23 cellular contexts compared by ENCODE assay signal in genomic region chr17:46894024-46894423, GRCh38. TPM values are rescaled to one million over a fixed set of nuclear protein-coding genes. Genes with fewer than 3 reads are reported as not detected.
A peak's percentile ranks its signal among the peaks of the same experiment; 100 is the strongest.
DNase-seq lines count a peak whose midpoint lies in the region; ATAC-seq, FAIRE-seq and TF ChIP-seq lines count a peak whose summit lies in the region.
"Had no signal": no experiment of that assay in that cellular context is flagged by ENCODE, and none has a peak within 500 bp of the region (broad histone marks: within the 10 kb centered on the region; RNA-seq: fewer than 3 reads in every experiment).

No MANE protein-coding gene starts in this region.

- H3K27ac ChIP-seq in mesenchymal stem cell (ENCODE audit: low read length, poor library complexity, severe bottlenecking), result no peak overlapping the region
- H3K27ac ChIP-seq in small intestine (ENCODE audit: low read depth in 1 of 2, low read length in 1 of 2), result no peak overlapping the region
- H3K27ac ChIP-seq: A549, GM23248 had no signal

- H3K27me3 Mint-ChIP-seq in progenitor cell of endocrine pancreas, result peaks cover 21% of the 10 kb centered on the region

- no peaks in the 10 kb centered on the region for H3K79me1 ChIP-seq in mesenchymal stem cell (replicated peaks; ENCODE audit: low read length, poor library complexity, severe bottlenecking)

- no peak overlapping the region for H3K27ac Mint-ChIP-seq in progenitor cell of endocrine pancreas
- H3K27ac Mint-ChIP-seq: CD4-positive, alpha-beta memory T cell; HFFc6 had no signal

- H3K36me3 Mint-ChIP-seq in progenitor cell of endocrine pancreas (ENCODE audit: insufficient read depth), result no peaks in the 10 kb centered on the region
- H3K36me3 Mint-ChIP-seq: CD4-positive, alpha-beta memory T cell had no signal

- no peak overlapping the region for H3K23ac ChIP-seq in mesenchymal stem cell (ENCODE audit: low read length in 2 of 2)

- 80% methylated on average over 9 of the region's 9 CpGs for WGBS in mesenchymal stem cell
- WGBS in small intestine, 3 donors, result 55 to 75% (median 60%) methylated on average over 9 of the region's 9 CpGs

- no peak overlapping the region for H2BK12ac ChIP-seq in mesenchymal stem cell (ENCODE audit: low read length in 2 of 2)

- no peak overlapping the region for H3K18ac ChIP-seq in mesenchymal stem cell (ENCODE audit: low read depth in 1 of 2, low read length in 2 of 2)

- no peaks in the 10 kb centered on the region for H3K36me3 ChIP-seq in mesenchymal stem cell (ENCODE audit: control insufficient read depth in 1 of 2, insufficient read depth in 2 of 2, low read depth in 1 of 2, low read length in 2 of 2)
- no peaks in the 10 kb centered on the region for H3K36me3 ChIP-seq in small intestine (ENCODE audit: control insufficient read depth in 2 of 2, insufficient read depth in 2 of 2, low read length in 2 of 2)
- H3K36me3 ChIP-seq: HAP-1 had no signal

- no peak overlapping the region for H2BK120ac ChIP-seq in mesenchymal stem cell (ENCODE audit: low read depth, low read length)

- H3K4me1 ChIP-seq in mesenchymal stem cell (ENCODE audit: control insufficient read depth, insufficient read depth, low read depth, low read length) (peaks cover 21% of the 10 kb centered on the region), small intestine (ENCODE audit: control insufficient read depth in 2 of 2, insufficient read depth in 1 of 2, low read depth in 1 of 2, low read length in 1 of 2) (no peaks in the 10 kb centered on the region)
- H3K4me1 ChIP-seq: A549, HAP-1 had no signal

- H3K4ac ChIP-seq in mesenchymal stem cell (ENCODE audit: low read depth in 1 of 2, low read length in 2 of 2), result no peak overlapping the region

- H3K4me2 ChIP-seq in mesenchymal stem cell (ENCODE audit: low read length, poor library complexity, severe bottlenecking), result peak overlapping the region; percentile 27
- H3K4me2 ChIP-seq: A549 had no signal

- peaks cover 9% of the 10 kb centered on the region for H3K9me3 ChIP-seq in mesenchymal stem cell (ENCODE audit: control insufficient read depth, low read length)
- no peaks in the 10 kb centered on the region for H3K9me3 ChIP-seq in small intestine (ENCODE audit: control insufficient read depth, low read depth)
- H3K9me3 ChIP-seq: HAP-1 had no signal

- H4K91ac ChIP-seq in mesenchymal stem cell (ENCODE audit: low read length), result no peak overlapping the region

- no peak overlapping the region for H3K9ac ChIP-seq in mesenchymal stem cell (ENCODE audit: low read length)
- H3K9ac ChIP-seq: GM23248 had no signal

- H3K14ac ChIP-seq in mesenchymal stem cell (ENCODE audit: low read length in 2 of 2), result no peak overlapping the region

- no peak overlapping the region for H2BK15ac ChIP-seq in mesenchymal stem cell (ENCODE audit: low read depth, poor library complexity, severe bottlenecking)

- no peaks in the 10 kb centered on the region for H3K9me3 Mint-ChIP-seq in progenitor cell of endocrine pancreas (ENCODE audit: low read depth)

- ATAC-seq in left lobe of liver, result peak; percentile 63
- ATAC-seq in GM19328 (IDR thresholded peaks at IDR 0.05; ENCODE audit: unreplicated experiment), result no peak
- ATAC-seq: A549 had no signal

- H3K4me1 Mint-ChIP-seq in progenitor cell of endocrine pancreas (ENCODE audit: low read depth), result peaks cover 2% of the 10 kb centered on the region
- H3K4me1 Mint-ChIP-seq: CD4-positive, alpha-beta memory T cell had no signal

- no peak for FAIRE-seq in small intestine (lab: Jason Lieb, UNC)
- FAIRE-seq: A549, G401.6, GM12892, H54 had no signal

- no peak for TF ChIP-seq CTCF in LNCaP clone FGC (IDR thresholded peaks at IDR 0.05; ENCODE audit: control insufficient read depth, extremely low read depth, insufficient read depth)
- no peak for TF ChIP-seq CTCF in progenitor cell of endocrine pancreas (IDR thresholded peaks at IDR 0.05; ENCODE audit: unreplicated experiment)

- no peak overlapping the region for H2AK5ac ChIP-seq in mesenchymal stem cell (ENCODE audit: low read length, severe bottlenecking)

- H2AFZ ChIP-seq in mesenchymal stem cell (ENCODE audit: low read depth, low read length), result no peak overlapping the region
- H2AFZ ChIP-seq: GM23248 had no signal

- peak; percentile 27 for DNase-seq in LNCaP clone FGC (ENCODE audit: low read depth)
- no peak for DNase-seq in left lobe of liver (ENCODE audit: low spot score)
- DNase-seq in mesenchymal stem cell, result no peak
- DNase-seq in small intestine, result peak; percentile 12
- DNase-seq in progenitor cell of endocrine pancreas (ENCODE audit: low spot score, unreplicated experiment), result no peak
- DNase-seq in NCI-H226, result no peak
- DNase-seq: 8988T; ACHN; C1 segment of cervical spinal cord; Calu3; CD4-positive, alpha-beta memory T cell; COR-L47; DMS53; DMS79 treated with DMSO at 0.1 percent for 48 hours; GM23248; HFFc6 had no signal

- no peak overlapping the region for H2BK5ac ChIP-seq in mesenchymal stem cell (ENCODE audit: low read depth, low read length, poor library complexity, severe bottlenecking)

- no peak overlapping the region for H4K8ac ChIP-seq in mesenchymal stem cell (ENCODE audit: low read length)

- no peak overlapping the region for H3K4me3 Mint-ChIP-seq in progenitor cell of endocrine pancreas (ENCODE audit: low read depth)
- H3K4me3 Mint-ChIP-seq: CD4-positive, alpha-beta memory T cell; HFFc6 had no signal

- H3K4me3 ChIP-seq in LNCaP clone FGC (ENCODE audit: low read depth, low read length) (no peak overlapping the region), mesenchymal stem cell (ENCODE audit: insufficient read depth in 1 of 2, low read depth in 1 of 2, low read length in 2 of 2) (no peak overlapping the region), small intestine (ENCODE audit: low read depth in 1 of 2, low read length in 2 of 2) (no peak overlapping the region)
- H3K4me3 ChIP-seq: A549, GM23248, HAP-1 had no signal

- H3K27me3 ChIP-seq in mesenchymal stem cell (ENCODE audit: control insufficient read depth in 1 of 2, insufficient read depth in 1 of 2, low read length in 2 of 2) (peaks cover 55 to 74% of the 10 kb centered on the region in 2 experiments), small intestine (ENCODE audit: control insufficient read depth in 2 of 2, insufficient read depth in 2 of 2, low read length in 2 of 2) (peaks cover 0 to 5% of the 10 kb centered on the region in 2 donors)

RNA-seq across cellular contexts. Expression of gene GOSR2, which starts 28.9 kb away (rescaled TPM):
- total RNA-seq in left lobe of liver (28.1 TPM), progenitor cell of endocrine pancreas (57.1 and 63.2 TPM in 2 replicates)
- polyA plus RNA-seq in mesenchymal stem cell (2013, experiment 1 of 2), result 37.1 TPM
- polyA plus RNA-seq in mesenchymal stem cell (2013, experiment 2 of 2), result 36.7 TPM
- polyA plus RNA-seq in small intestine, result 10 to 100 TPM; 41.0 to 54.1 (median 46.5) TPM

RNA-seq across cellular contexts. Expression of gene WNT9B, which starts 42.6 kb away (rescaled TPM):
- total RNA-seq in left lobe of liver (not detected), progenitor cell of endocrine pancreas (0.98 and 2.4 TPM in 2 replicates)
- polyA plus RNA-seq in mesenchymal stem cell (2013, experiment 1 of 2), result not detected
- not detected for polyA plus RNA-seq in mesenchymal stem cell (2013, experiment 2 of 2)
- under 1 TPM; 0.22 to 0.63 (median 0.54) TPM for polyA plus RNA-seq in small intestine
- total RNA-seq: Calu3; CD4-positive, alpha-beta memory T cell; GM23248; HFFc6 had no signal
- polyA plus RNA-seq: BJ; CD4-positive, alpha-beta memory T cell; GM23248 had no signal

Comparison
In these comparisons a context has a peak if more than half of its experiments do, and no peak if none do; other contexts are left out.
1. DNase-seq: peak in LNCaP clone FGC (single experiment) and small intestine (single experiment); none in left lobe of liver (single experiment), mesenchymal stem cell (single experiment), progenitor cell of endocrine pancreas (single experiment) and NCI-H226 (single experiment).